ENCODE assay signal across 1 cellular context in genomic region chr3:194637541-194638400, GRCh38.
TF ChIP-seq lines count a peak whose summit lies in the region.

No MANE protein-coding gene starts in this region.

TF ChIP-seq in K562, 482 proteins besides CTCF, POLR2A, EP300 and RAD21:
- TF ChIP-seq NR1H2 (CRISPR knock-in tag; IDR thresholded peaks at IDR 0.05): no peak
- TF ChIP-seq ZNF655 (CRISPR knock-in tag; IDR thresholded peaks at IDR 0.05): no peak
